11 cellular contexts compared by ENCODE assay signal in genomic region chr10:35200487-35200886, GRCh38.
"Had no signal": no experiment of that assay in that cellular context is flagged by ENCODE, and none has a peak within 500 bp of the region (broad histone marks: within the 10 kb centered on the region; RNA-seq: fewer than 3 reads in every experiment).

No MANE protein-coding gene starts in this region.

- H3K27ac ChIP-seq: gastroesophageal sphincter, ovary, thoracic aorta, upper lobe of right lung had no signal

- H3K27me3 ChIP-seq: adrenal gland, gastroesophageal sphincter, ovary, upper lobe of right lung had no signal

- DNase-seq: adrenal gland, caudate nucleus, islet precursor cell, ovary, SHP77 treated with DMSO at 0.1 percent for 48 hours, T1000, upper lobe of right lung had no signal

- ATAC-seq: activated CD4-positive, CD25-positive, alpha-beta regulatory T cell treated with anti-CD3 and anti-CD28 coated beads, Interleukin-2, amount 50 U/mL, for 24 hours; gastroesophageal sphincter; sciatic nerve; upper lobe of right lung had no signal

- H3K36me3 ChIP-seq: adrenal gland, gastroesophageal sphincter, ovary, thoracic aorta, upper lobe of right lung had no signal

- H3K9me3 ChIP-seq: adrenal gland, gastroesophageal sphincter, ovary, thoracic aorta, upper lobe of right lung had no signal

- H3K4me3 ChIP-seq: adrenal gland, gastroesophageal sphincter, ovary, thoracic aorta, upper lobe of right lung had no signal

- H3K4me1 ChIP-seq: upper lobe of right lung had no signal
